ENCODE assay signal across 20 cellular contexts in the genomic region with DNA sequence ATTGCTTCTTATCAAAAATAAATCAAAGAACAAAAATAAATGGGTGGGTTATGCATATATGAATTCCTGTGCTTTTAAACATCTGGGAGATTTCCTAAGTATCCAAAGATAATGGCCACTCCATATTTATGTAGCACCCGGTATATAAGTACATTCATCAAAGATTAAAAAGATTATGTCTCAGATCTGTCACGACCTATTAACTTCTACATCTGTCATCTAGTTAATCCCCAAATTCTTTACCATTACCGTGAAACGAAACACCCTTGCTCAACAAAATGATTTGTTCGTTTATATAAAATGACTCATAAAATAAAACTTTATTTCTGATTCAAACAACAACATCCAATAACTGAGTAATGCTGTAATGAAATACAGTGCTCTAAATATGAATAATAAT.
A peak's percentile ranks its signal among the peaks of the same experiment; 100 is the strongest.
DNase-seq lines count a peak whose midpoint lies in the region; ATAC-seq, FAIRE-seq and TF ChIP-seq lines count a peak whose summit lies in the region.
"Had no signal": no experiment of that assay in that cellular context is flagged by ENCODE, and none has a peak within 500 bp of the region (broad histone marks: within the 10 kb centered on the region; RNA-seq: fewer than 3 reads in every experiment).

No MANE protein-coding gene starts in this region.

- H3K4me1 Mint-ChIP-seq in activated naive CD8-positive, alpha-beta T cell treated with anti-CD3 and anti-CD28 coated beads, Interleukin-2, amount 50 U/mL, for 24 hours: no peaks in the 10 kb centered on the region

- no peak overlapping the region for H3K9ac ChIP-seq in GM12878 (ENCODE audit: control insufficient read depth, insufficient read depth, low read length)

- no peak overlapping the region for H3K27ac Mint-ChIP-seq in activated naive CD8-positive, alpha-beta T cell treated with anti-CD3 and anti-CD28 coated beads, Interleukin-2, amount 50 U/mL, for 24 hours
- H3K27ac Mint-ChIP-seq: CD4-positive, alpha-beta T cell had no signal

- H3K4me3 ChIP-seq in GM12878: no peak overlapping the region
- H3K4me3 ChIP-seq: A549 had no signal

- POLR2A ChIA-PET in GM12878 (lab: Charles Lee): no interaction called here

- no peak overlapping the region for H3K4me3 Mint-ChIP-seq in activated naive CD8-positive, alpha-beta T cell treated with anti-CD3 and anti-CD28 coated beads, Interleukin-2, amount 50 U/mL, for 24 hours
- H3K4me3 Mint-ChIP-seq: CD4-positive, alpha-beta T cell had no signal

- DNase-seq in D721Med (ENCODE audit: insufficient read length, low spot score): no peak
- peak; percentile 29 for DNase-seq in M059J (ENCODE audit: low read depth)
- DNase-seq in NCI-H82 (lab: John Stamatoyannopoulos, UW): peak; percentile 80
- DNase-seq in GM12878 (ENCODE audit: low read depth, low spot score): no peak
- DNase-seq in activated naive CD8-positive, alpha-beta T cell treated with anti-CD3 and anti-CD28 coated beads, Interleukin-2, amount 50 U/mL, for 24 hours: no peak
- no peak for DNase-seq in HuH-7 (ENCODE audit: low spot score)
- DNase-seq in activated T-cell treated with anti-CD3 and anti-CD28 coated beads for 4 hours: no peak
- DNase-seq in cerebellar nuclear complex (lab: John Stamatoyannopoulos, UW): no peak
- DNase-seq: AML-193; Caco-2; CD4-positive, alpha-beta T cell; DMS79 treated with DMSO at 0.1 percent for 48 hours; EL; GOT3; H7 had no signal

- H3K9me3 Mint-ChIP-seq in activated naive CD8-positive, alpha-beta T cell treated with anti-CD3 and anti-CD28 coated beads, Interleukin-2, amount 50 U/mL, for 24 hours: no peaks in the 10 kb centered on the region
- H3K9me3 Mint-ChIP-seq: CD4-positive, alpha-beta T cell had no signal

- no peak for ATAC-seq in GM12878
- ATAC-seq in activated naive CD8-positive, alpha-beta T cell treated with anti-CD3 and anti-CD28 coated beads, Interleukin-2, amount 50 U/mL, for 24 hours: no peak
- ATAC-seq: A549 had no signal

- RAD21 ChIA-PET in GM12878 (lab: Charles Lee; ENCODE audit: unreplicated experiment): no interaction called here

- TF ChIP-seq CTCF in D721Med (IDR thresholded peaks at IDR 0.05; ENCODE audit: insufficient read depth, missing control alignments): no peak
- no peak for TF ChIP-seq CTCF in GM12878 (IDR thresholded peaks at IDR 0.05 in 2 of 3, conservative IDR thresholded peaks at IDR 0.05 in 1 of 3; ENCODE audit: control insufficient read depth in 2 of 3, extremely low read depth in 1 of 3, insufficient read depth in 1 of 3, low read depth in 3 of 3, low read length in 3 of 3)

- in situ Hi-C loops in GM12878 (cut with MboI): no loop called here

- H3K4me1 ChIP-seq in GM12878 (ENCODE audit: control insufficient read depth, insufficient read depth, low read length): no peaks in the 10 kb centered on the region
- H3K4me1 ChIP-seq: A549 had no signal

- H3K79me2 ChIP-seq in GM12878 (ENCODE audit: control insufficient read depth, insufficient read depth, low read length): no peaks in the 10 kb centered on the region

- no peaks in the 10 kb centered on the region for H4K20me1 ChIP-seq in GM12878 (ENCODE audit: control insufficient read depth, insufficient read depth)

- no peaks in the 10 kb centered on the region for H3K9me3 ChIP-seq in GM12878 (replicated peaks; ENCODE audit: control insufficient read depth, insufficient read depth, low read length)
- H3K9me3 ChIP-seq: A549 had no signal

- intact Hi-C loops in GM12878 (cut with micrococcal nuclease; ENCODE audit: unreplicated experiment): no loop called here

- H2AFZ ChIP-seq in GM12878 (ENCODE audit: control insufficient read depth, low read depth, low read length): no peak overlapping the region

- TF ChIP-seq RAD21 in GM12878 (IDR thresholded peaks at IDR 0.05; ENCODE audit: insufficient read depth, low read depth, low read length): no peak

- BruUV-seq in GM12878 (replicated peaks; lab: Mats Ljungman, UMichigan): no TSS peak

- FAIRE-seq in D721Med (lab: Jason Lieb, UNC) (peak; percentile 88), GM12878 (lab: Jason Lieb, UNC) (peak; percentile 65)
- FAIRE-seq: A549, GM12892, GM18507 had no signal

- no peak for TF ChIP-seq POLR2A in GM12878 (IDR thresholded peaks at IDR 0.05; ENCODE audit: low read depth, low read length)

- H3K4me2 ChIP-seq in GM12878 (ENCODE audit: control insufficient read depth, insufficient read depth): no peak overlapping the region
- H3K4me2 ChIP-seq: A549 had no signal

- peaks cover 7% of the 10 kb centered on the region for H3K27me3 Mint-ChIP-seq in activated naive CD8-positive, alpha-beta T cell treated with anti-CD3 and anti-CD28 coated beads, Interleukin-2, amount 50 U/mL, for 24 hours

- H3K27me3 ChIP-seq in GM12878 (replicated peaks in 1 of 2; ENCODE audit: control insufficient read depth in 2 of 2, insufficient read depth in 2 of 2, low read length in 1 of 2): peaks cover 0 to 5% of the 10 kb centered on the region in 2 experiments; a peak in 2 of 4 replicates

- no peak for TF ChIP-seq EP300 in GM12878 (IDR thresholded peaks at IDR 0.05; ENCODE audit: borderline replicate concordance in 1 of 2, control insufficient read depth in 1 of 2, low read depth in 2 of 2, low read length in 2 of 2)

- CTCF ChIA-PET in GM12878 (lab: Yijun Ruan, JAX): interaction anchor here (1.9 kb wide), 1 partner anchor 11 kb away, joined by 6 read pairs; no protein-coding TSS in a partner anchor

- H3K36me3 Mint-ChIP-seq in activated naive CD8-positive, alpha-beta T cell treated with anti-CD3 and anti-CD28 coated beads, Interleukin-2, amount 50 U/mL, for 24 hours (ENCODE audit: low read depth): no peaks in the 10 kb centered on the region

- H3K36me3 ChIP-seq in GM12878 (ENCODE audit: control insufficient read depth in 2 of 2, insufficient read depth in 2 of 2, low read length in 1 of 2): no peaks in the 10 kb centered on the region

- SMC1A ChIA-PET in GM12878 (lab: Charles Lee; ENCODE audit: uncharacterized antibody, unreplicated experiment): no interaction called here

- WGBS in GM12878 (ENCODE audit: insufficient coverage, insufficient replicate concordance, low lambda C conversion rate, missing lambda C conversion rate): 35% methylated on average over 5 of the region's 5 CpGs

- H3K27ac ChIP-seq in GM12878 (ENCODE audit: control insufficient read depth, insufficient read depth): no peak overlapping the region
- H3K27ac ChIP-seq: 22Rv1, A549, C4-2B had no signal

TF ChIP-seq in GM12878, 131 proteins besides CTCF, POLR2A, EP300 and RAD21:
- TF ChIP-seq, protein P1, sequence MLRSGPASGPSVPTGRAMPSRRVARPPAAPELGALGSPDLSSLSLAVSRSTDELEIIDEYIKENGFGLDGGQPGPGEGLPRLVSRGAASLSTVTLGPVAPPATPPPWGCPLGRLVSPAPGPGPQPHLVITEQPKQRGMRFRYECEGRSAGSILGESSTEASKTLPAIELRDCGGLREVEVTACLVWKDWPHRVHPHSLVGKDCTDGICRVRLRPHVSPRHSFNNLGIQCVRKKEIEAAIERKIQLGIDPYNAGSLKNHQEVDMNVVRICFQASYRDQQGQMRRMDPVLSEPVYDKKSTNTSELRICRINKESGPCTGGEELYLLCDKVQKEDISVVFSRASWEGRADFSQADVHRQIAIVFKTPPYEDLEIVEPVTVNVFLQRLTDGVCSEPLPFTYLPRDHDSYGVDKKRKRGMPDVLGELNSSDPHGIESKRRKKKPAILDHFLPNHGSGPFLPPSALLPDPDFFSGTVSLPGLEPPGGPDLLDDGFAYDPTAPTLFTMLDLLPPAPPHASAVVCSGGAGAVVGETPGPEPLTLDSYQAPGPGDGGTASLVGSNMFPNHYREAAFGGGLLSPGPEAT (IDR thresholded peaks at IDR 0.05; ENCODE audit: low read depth): no peak
- no peak for TF ChIP-seq POLR2AphosphoS5 (IDR thresholded peaks at IDR 0.05; ENCODE audit: low read length)
- TF ChIP-seq GABPA (IDR thresholded peaks at IDR 0.05; ENCODE audit: low read depth): no peak
- TF ChIP-seq PAX8 (IDR thresholded peaks at IDR 0.05): no peak
- TF ChIP-seq, protein P2, sequence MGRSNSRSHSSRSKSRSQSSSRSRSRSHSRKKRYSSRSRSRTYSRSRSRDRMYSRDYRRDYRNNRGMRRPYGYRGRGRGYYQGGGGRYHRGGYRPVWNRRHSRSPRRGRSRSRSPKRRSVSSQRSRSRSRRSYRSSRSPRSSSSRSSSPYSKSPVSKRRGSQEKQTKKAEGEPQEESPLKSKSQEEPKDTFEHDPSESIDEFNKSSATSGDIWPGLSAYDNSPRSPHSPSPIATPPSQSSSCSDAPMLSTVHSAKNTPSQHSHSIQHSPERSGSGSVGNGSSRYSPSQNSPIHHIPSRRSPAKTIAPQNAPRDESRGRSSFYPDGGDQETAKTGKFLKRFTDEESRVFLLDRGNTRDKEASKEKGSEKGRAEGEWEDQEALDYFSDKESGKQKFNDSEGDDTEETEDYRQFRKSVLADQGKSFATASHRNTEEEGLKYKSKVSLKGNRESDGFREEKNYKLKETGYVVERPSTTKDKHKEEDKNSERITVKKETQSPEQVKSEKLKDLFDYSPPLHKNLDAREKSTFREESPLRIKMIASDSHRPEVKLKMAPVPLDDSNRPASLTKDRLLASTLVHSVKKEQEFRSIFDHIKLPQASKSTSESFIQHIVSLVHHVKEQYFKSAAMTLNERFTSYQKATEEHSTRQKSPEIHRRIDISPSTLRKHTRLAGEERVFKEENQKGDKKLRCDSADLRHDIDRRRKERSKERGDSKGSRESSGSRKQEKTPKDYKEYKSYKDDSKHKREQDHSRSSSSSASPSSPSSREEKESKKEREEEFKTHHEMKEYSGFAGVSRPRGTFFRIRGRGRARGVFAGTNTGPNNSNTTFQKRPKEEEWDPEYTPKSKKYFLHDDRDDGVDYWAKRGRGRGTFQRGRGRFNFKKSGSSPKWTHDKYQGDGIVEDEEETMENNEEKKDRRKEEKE (IDR thresholded peaks at IDR 0.05): no peak

Comparison
In these comparisons a context has a peak if more than half of its experiments do, and no peak if none do; other contexts are left out.
1. DNase-seq: peak in M059J (single experiment) and NCI-H82 (single experiment); none in D721Med (single experiment), GM12878 (single experiment), activated naive CD8-positive, alpha-beta T cell treated with anti-CD3 and anti-CD28 coated beads, Interleukin-2, amount 50 U/mL, for 24 hours (single experiment), HuH-7 (single experiment), activated T-cell treated with anti-CD3 and anti-CD28 coated beads for 4 hours (single experiment) and cerebellar nuclear complex (0 of 2).